24 cellular contexts compared by ENCODE assay signal in genomic region chr11:114322934-114323333, GRCh38. TPM values are rescaled to one million over a fixed set of nuclear protein-coding genes. Genes with fewer than 3 reads are reported as not detected.
"Had no signal": no experiment of that assay in that cellular context is flagged by ENCODE, and none has a peak within 500 bp of the region (broad histone marks: within the 10 kb centered on the region; RNA-seq: fewer than 3 reads in every experiment).

No MANE protein-coding gene starts in this region.

- H3K9me3 ChIP-seq: esophagus squamous epithelium, left lung, psoas muscle, sigmoid colon, stomach, tibial nerve had no signal

- H3K4me3 ChIP-seq: esophagus squamous epithelium, left lung, psoas muscle, sigmoid colon, stomach, tibial nerve had no signal

- H3K27ac ChIP-seq: esophagus squamous epithelium, left lung, parathyroid adenoma, psoas muscle, tibial nerve had no signal

- DNase-seq: activated CD4-positive, alpha-beta T cell treated with anti-CD3 and anti-CD28 coated beads for 4 hours; activated CD4-positive, alpha-beta T cell treated with anti-CD3 and anti-CD28 coated beads, Interleukin-2, amount 50 U/mL, for 4 hours; activated CD4-positive, CD25-positive, alpha-beta regulatory T cell; activated CD8-positive, alpha-beta memory T cell treated with anti-CD3 and anti-CD28 coated beads for 24 hours; activated gamma-delta T cell; activated naive CD4-positive, alpha-beta T cell treated with anti-CD3 and anti-CD28 coated beads, Interleukin-2, amount 10 ng/mL, durations not matched to agents 7 days and 5 days; activated naive CD8-positive, alpha-beta T cell treated with anti-CD3 and anti-CD28 coated beads, Interleukin-2, amount 10 ng/mL, durations not matched to agents 7 days and 5 days; activated T-cell treated with anti-CD3 and anti-CD28 coated beads, Interleukin-2, amount 50 U/mL, for 1 hour; amniotic stem cell; dermis blood vessel endothelial cell; effector CD4-positive, alpha-beta T cell; esophagus squamous epithelium; left lung; naive thymus-derived CD4-positive, alpha-beta T cell; nucleus accumbens; psoas muscle; sigmoid colon; stimulated activated CD4-positive, alpha-beta T cell treated with anti-CD3 and anti-CD28 coated beads, Interleukin-15, amount 100 ng/mL, for 24 hours; stimulated activated CD4-positive, alpha-beta T cell treated with anti-CD3 and anti-CD28 coated beads, Interleukin-2, amount 100 ng/mL, for 24 hours; stimulated activated naive B cell treated with anti-CD40 and anti-IgM and Interleukin-4, amounts not matched to agents 10 μg/mL and 1 μg/mL and 100 μg/mL, for 72 hours; stomach had no signal

- ATAC-seq: left lung; naive thymus-derived CD4-positive, alpha-beta T cell; stimulated activated naive B cell treated with anti-CD40 and anti-IgM and Interleukin-4, amounts not matched to agents 10 μg/mL and 1 μg/mL and 100 μg/mL, for 72 hours had no signal

- H3K36me3 ChIP-seq: esophagus squamous epithelium, left lung, sigmoid colon, stomach, tibial nerve had no signal

- H3K27me3 ChIP-seq: left lung, sigmoid colon, stomach, tibial nerve had no signal

- H3K4me1 ChIP-seq: parathyroid adenoma, psoas muscle, sigmoid colon had no signal

RNA-seq across cellular contexts. Expression of gene NNMT, which starts 26.7 kb away (rescaled TPM):
- total RNA-seq: activated naive CD8-positive, alpha-beta T cell treated with anti-CD3 and anti-CD28 coated beads, Interleukin-2, amount 10 ng/mL, durations not matched to agents 7 days and 5 days; naive thymus-derived CD4-positive, alpha-beta T cell; T-helper 1 cell treated with Interleukin-12 subunit alpha and Interleukin-12 subunit beta and Interleukin-4 antibody, amounts not matched to agents 30 ng/mL and 1 ng/mL, for 36 hours had no signal
